17 cellular contexts compared by ENCODE assay signal in genomic region chr2:69242651-69243051, GRCh38.
DNase-seq lines count a peak whose midpoint lies in the region; ATAC-seq, FAIRE-seq and TF ChIP-seq lines count a peak whose summit lies in the region.
"Had no signal": no experiment of that assay in that cellular context is flagged by ENCODE, and none has a peak within 500 bp of the region (broad histone marks: within the 10 kb centered on the region; RNA-seq: fewer than 3 reads in every experiment).

No MANE protein-coding gene starts in this region.

- no peak for ATAC-seq in activated naive CD8-positive, alpha-beta T cell treated with anti-CD3 and anti-CD28 coated beads, Interleukin-2, amount 50 U/mL, for 24 hours
- ATAC-seq in GM21526 (IDR thresholded peaks at IDR 0.05; ENCODE audit: low FRiP score, unreplicated experiment) = no peak
- ATAC-seq in HG02642 (IDR thresholded peaks at IDR 0.05; ENCODE audit: poor library complexity, unreplicated experiment) = no peak
- ATAC-seq: activated CD8-positive, alpha-beta T cell treated with anti-CD3 and anti-CD28 coated beads, Interleukin-2, amount 10 ng/mL, durations not matched to agents 7 days and 5 days had no signal

- H3K4me1 Mint-ChIP-seq in glutamatergic neuron (ENCODE audit: low read depth, unreplicated experiment) = peaks cover 6% of the 10 kb centered on the region
- no peaks in the 10 kb centered on the region for H3K4me1 Mint-ChIP-seq in activated naive CD8-positive, alpha-beta T cell treated with anti-CD3 and anti-CD28 coated beads, Interleukin-2, amount 50 U/mL, for 24 hours
- H3K4me1 Mint-ChIP-seq: CD8-positive, alpha-beta memory T cell had no signal

- H3K36me3 Mint-ChIP-seq in glutamatergic neuron (ENCODE audit: unreplicated experiment) = peaks cover 11% of the 10 kb centered on the region
- no peaks in the 10 kb centered on the region for H3K36me3 Mint-ChIP-seq in activated naive CD8-positive, alpha-beta T cell treated with anti-CD3 and anti-CD28 coated beads, Interleukin-2, amount 50 U/mL, for 24 hours (ENCODE audit: low read depth)
- H3K36me3 Mint-ChIP-seq: CD8-positive, alpha-beta memory T cell had no signal

- DNase-seq in GM03348 (ENCODE audit: low spot score) (peak; percentile 79), T1000 (lab: John Stamatoyannopoulos, UW) (peak; percentile 59), glutamatergic neuron (no peak), urothelium cell line (ENCODE audit: low spot score) (no peak)
- no peak for DNase-seq in activated naive CD8-positive, alpha-beta T cell treated with anti-CD3 and anti-CD28 coated beads, Interleukin-2, amount 50 U/mL, for 24 hours
- DNase-seq: activated CD8-positive, alpha-beta T cell treated with anti-CD3 and anti-CD28 coated beads, Interleukin-2, amount 10 ng/mL, durations not matched to agents 7 days and 5 days; activated gamma-delta T cell treated with Interleukin-2 at 50 U/mL for 16 hours; caudate nucleus; CD8-positive, alpha-beta memory T cell; NCI-H1436; NCI-H526; stimulated activated CD4-positive, alpha-beta T cell treated with anti-CD3 and anti-CD28 coated beads, Interleukin-4, amount 100 ng/mL, for 4 hours; stimulated activated naive CD4-positive, alpha-beta T cell treated with Interleukin-2 at 50 U/mL for 16 hours had no signal

- peak overlapping the region; percentile 68 for H3K9ac ChIP-seq in skeletal muscle satellite cell (ENCODE audit: low read depth, low read length)

- no peaks in the 10 kb centered on the region for H3K9me3 Mint-ChIP-seq in glutamatergic neuron (ENCODE audit: unreplicated experiment)
- H3K9me3 Mint-ChIP-seq in activated naive CD8-positive, alpha-beta T cell treated with anti-CD3 and anti-CD28 coated beads, Interleukin-2, amount 50 U/mL, for 24 hours = no peaks in the 10 kb centered on the region
- H3K9me3 Mint-ChIP-seq: CD8-positive, alpha-beta memory T cell had no signal

- no peaks in the 10 kb centered on the region for H3K9me3 ChIP-seq in skeletal muscle satellite cell (replicated peaks; ENCODE audit: low read length)

- TF ChIP-seq CTCF in glutamatergic neuron (IDR thresholded peaks at IDR 0.05; ENCODE audit: partially characterized antibody, unreplicated experiment) = no peak

- peak overlapping the region; percentile 27 for H3K4me2 ChIP-seq in skeletal muscle satellite cell (ENCODE audit: low read length)

- peaks cover 42% of the 10 kb centered on the region for H3K4me1 ChIP-seq in skeletal muscle satellite cell (ENCODE audit: control insufficient read depth, insufficient read depth, low read length)

- H3K27me3 Mint-ChIP-seq in glutamatergic neuron (ENCODE audit: unreplicated experiment) = no peaks in the 10 kb centered on the region
- peaks cover 10% of the 10 kb centered on the region for H3K27me3 Mint-ChIP-seq in activated naive CD8-positive, alpha-beta T cell treated with anti-CD3 and anti-CD28 coated beads, Interleukin-2, amount 50 U/mL, for 24 hours

- H3K4me3 Mint-ChIP-seq in glutamatergic neuron (ENCODE audit: unreplicated experiment) = peak overlapping the region; percentile 44
- H3K4me3 Mint-ChIP-seq in activated naive CD8-positive, alpha-beta T cell treated with anti-CD3 and anti-CD28 coated beads, Interleukin-2, amount 50 U/mL, for 24 hours = no peak overlapping the region
- H3K4me3 Mint-ChIP-seq: activated CD8-positive, alpha-beta T cell treated with anti-CD3 and anti-CD28 coated beads, Interleukin-2, amount 10 ng/mL, durations not matched to agents 7 days and 5 days; CD8-positive, alpha-beta memory T cell had no signal

- H3K4me3 ChIP-seq in skeletal muscle satellite cell (ENCODE audit: low read length) = no peak overlapping the region

- FAIRE-seq in urothelium cell line (lab: Jason Lieb, UNC) = no peak
- FAIRE-seq: endothelial cell of umbilical vein had no signal

- peaks cover 34% of the 10 kb centered on the region for H3K36me3 ChIP-seq in skeletal muscle satellite cell (ENCODE audit: insufficient read depth, low read length)

- H3K27me3 ChIP-seq in skeletal muscle satellite cell (ENCODE audit: control insufficient read depth, insufficient read depth, low read length) = no peaks in the 10 kb centered on the region

- H3K27ac Mint-ChIP-seq in glutamatergic neuron (ENCODE audit: unreplicated experiment) = no peak overlapping the region
- no peak overlapping the region for H3K27ac Mint-ChIP-seq in activated naive CD8-positive, alpha-beta T cell treated with anti-CD3 and anti-CD28 coated beads, Interleukin-2, amount 50 U/mL, for 24 hours
- H3K27ac Mint-ChIP-seq: activated CD8-positive, alpha-beta T cell treated with anti-CD3 and anti-CD28 coated beads, Interleukin-2, amount 10 ng/mL, durations not matched to agents 7 days and 5 days had no signal

Comparison
In these comparisons a context has a peak if more than half of its experiments do, and no peak if none do; other contexts are left out.
1. DNase-seq: peak in GM03348 (single experiment) and T1000 (single experiment); none in glutamatergic neuron (single experiment), urothelium cell line (single experiment) and activated naive CD8-positive, alpha-beta T cell treated with anti-CD3 and anti-CD28 coated beads, Interleukin-2, amount 50 U/mL, for 24 hours (single experiment).